ENCODE assay signal across 9 cellular contexts in genomic region chr20:58179432-58180099, GRCh38. TPM values are rescaled to one million over a fixed set of nuclear protein-coding genes. Genes with fewer than 3 reads are reported as not detected.
DNase-seq lines count a peak whose midpoint lies in the region; ATAC-seq and TF ChIP-seq lines count a peak whose summit lies in the region.
"Had no signal": no experiment of that assay in that cellular context is flagged by ENCODE, and none has a peak within 500 bp of the region (broad histone marks: within the 10 kb centered on the region; RNA-seq: fewer than 3 reads in every experiment).

No MANE protein-coding gene starts in this region.

- H3K4me3 Mint-ChIP-seq in Caco-2 (ENCODE audit: unreplicated experiment), result peak overlapping the region; percentile 55
- H3K4me3 Mint-ChIP-seq in activated T-helper 1 cell treated with anti-CD3 and anti-CD28 coated beads, Interleukin-12 subunit alpha, Interleukin-12 subunit beta, Interleukin-2, Interleukin-4 antibody, amounts not matched to agents 30 ng/mL and 10 ng/mL and 1 ng/mL, durations not matched to agents 14 hours and 24 hours and 36 hours, result peak overlapping the region; percentile 51

- DNase-seq in Caco-2 (peak in 1 of 2 experiments; percentile 87), fibroblast of pulmonary artery (ENCODE audit: low read depth) (peak; percentile 20)
- DNase-seq in activated T-helper 1 cell treated with anti-CD3 and anti-CD28 coated beads, Interleukin-12 subunit alpha, Interleukin-12 subunit beta, Interleukin-2, Interleukin-4 antibody, amounts not matched to agents 30 ng/mL and 10 ng/mL and 1 ng/mL, durations not matched to agents 14 hours and 24 hours and 36 hours (ENCODE audit: low spot score), result peak; percentile 57
- DNase-seq in stimulated activated naive CD8-positive, alpha-beta T cell treated with anti-CD3 and anti-CD28 coated beads, Interleukin-15, Interleukin-2, amounts not matched to agents 100 U/mL and 50 U/mL, for 24 hours, result peak; percentile 81

- H3K27ac ChIP-seq in neural cell (ENCODE audit: low read length), result no peak overlapping the region

- H3F3A ChIP-seq in neural cell (ENCODE audit: insufficient read depth, low read length, poor library complexity, severe bottlenecking), result no peaks in the 10 kb centered on the region

- no peaks in the 10 kb centered on the region for H3K4me1 Mint-ChIP-seq in Caco-2 (ENCODE audit: low read depth, unreplicated experiment)
- peaks cover 5% of the 10 kb centered on the region for H3K4me1 Mint-ChIP-seq in activated T-helper 1 cell treated with anti-CD3 and anti-CD28 coated beads, Interleukin-12 subunit alpha, Interleukin-12 subunit beta, Interleukin-2, Interleukin-4 antibody, amounts not matched to agents 30 ng/mL and 10 ng/mL and 1 ng/mL, durations not matched to agents 14 hours and 24 hours and 36 hours (ENCODE audit: low read depth)

- CTCF ChIA-PET in Caco-2 (lab: Charles Lee), result interaction anchor here (0.6 to 1.6 kb wide), 13 partner anchors 11 to 1257 kb away, joined by 3 to 11 read pairs (median 3); no protein-coding TSS in a partner anchor

- TF ChIP-seq RAD21 in neural cell (conservative IDR thresholded peaks at IDR 0.05), result peak; percentile 97

- no peak overlapping the region for H3K4me2 ChIP-seq in neural cell (ENCODE audit: low read length)

- POLR2A ChIA-PET in Caco-2 (lab: Charles Lee), result interaction anchor here (0.9 kb wide), 1 partner anchor 16 kb away, joined by 3 read pairs; no protein-coding TSS in a partner anchor

- H3K9me2 ChIP-seq in neural cell (ENCODE audit: insufficient read depth, low read length), result no peaks in the 10 kb centered on the region

- H3K36me3 ChIP-seq in Caco-2 (ENCODE audit: control insufficient read depth, insufficient read depth, low read length) (no peaks in the 10 kb centered on the region), neural cell (ENCODE audit: insufficient read depth, low read length) (no peaks in the 10 kb centered on the region)

- intact Hi-C loops in Caco-2 (cut with micrococcal nuclease; ENCODE audit: unreplicated experiment), result loop anchor here (1.0 kb wide), 3 partner anchors 486 to 557 kb away; no protein-coding TSS in a partner anchor
- intact Hi-C loops in activated T-helper 1 cell treated with anti-CD3 and anti-CD28 coated beads, Interleukin-12 subunit alpha, Interleukin-12 subunit beta, Interleukin-2, Interleukin-4 antibody, amounts not matched to agents 30 ng/mL and 10 ng/mL and 1 ng/mL, durations not matched to agents 14 hours and 24 hours and 36 hours (cut with micrococcal nuclease), result loop anchor here (1.0 kb wide), 2 partner anchors 525 to 582 kb away; no protein-coding TSS in a partner anchor

- H3K27me3 ChIP-seq in Caco-2 (replicated peaks; ENCODE audit: control insufficient read depth, insufficient read depth, low read length), result peaks cover 7% of the 10 kb centered on the region
- H3K27me3 ChIP-seq in neural cell (ENCODE audit: insufficient read depth, low read depth, low read length), result peaks cover 10% of the 10 kb centered on the region

- peaks cover 11% of the 10 kb centered on the region for H3K27me3 Mint-ChIP-seq in Caco-2 (ENCODE audit: insufficient read depth, unreplicated experiment)
- H3K27me3 Mint-ChIP-seq in activated T-helper 1 cell treated with anti-CD3 and anti-CD28 coated beads, Interleukin-12 subunit alpha, Interleukin-12 subunit beta, Interleukin-2, Interleukin-4 antibody, amounts not matched to agents 30 ng/mL and 10 ng/mL and 1 ng/mL, durations not matched to agents 14 hours and 24 hours and 36 hours (ENCODE audit: insufficient read depth), result peaks cover 6% of the 10 kb centered on the region

- ATAC-seq in HG02678 (IDR thresholded peaks at IDR 0.05; ENCODE audit: unreplicated experiment) (peak; percentile 47), GM19324 (IDR thresholded peaks at IDR 0.05; ENCODE audit: low FRiP score, unreplicated experiment) (no peak)
- peak; percentile 48 for ATAC-seq in stimulated activated naive CD8-positive, alpha-beta T cell treated with anti-CD3 and anti-CD28 coated beads, Interleukin-15, Interleukin-2, amounts not matched to agents 100 U/mL and 50 U/mL, for 24 hours

- H3K9ac ChIP-seq in neural cell (ENCODE audit: low read length), result peak overlapping the region; percentile 29

- no peaks in the 10 kb centered on the region for H4K20me1 ChIP-seq in neural cell (ENCODE audit: insufficient read depth)

- H3K79me2 ChIP-seq in neural cell (replicated peaks; ENCODE audit: insufficient read depth, low read length), result no peaks in the 10 kb centered on the region

- H3K36me3 Mint-ChIP-seq in Caco-2 (ENCODE audit: insufficient read depth, unreplicated experiment), result no peaks in the 10 kb centered on the region
- no peaks in the 10 kb centered on the region for H3K36me3 Mint-ChIP-seq in activated T-helper 1 cell treated with anti-CD3 and anti-CD28 coated beads, Interleukin-12 subunit alpha, Interleukin-12 subunit beta, Interleukin-2, Interleukin-4 antibody, amounts not matched to agents 30 ng/mL and 10 ng/mL and 1 ng/mL, durations not matched to agents 14 hours and 24 hours and 36 hours (ENCODE audit: low read depth)

- peaks cover 9% of the 10 kb centered on the region for H3K9me3 ChIP-seq in Caco-2
- no peaks in the 10 kb centered on the region for H3K9me3 ChIP-seq in neural cell (ENCODE audit: low read length)

- no peak overlapping the region for H3K27ac Mint-ChIP-seq in Caco-2 (ENCODE audit: unreplicated experiment)
- no peak overlapping the region for H3K27ac Mint-ChIP-seq in activated T-helper 1 cell treated with anti-CD3 and anti-CD28 coated beads, Interleukin-12 subunit alpha, Interleukin-12 subunit beta, Interleukin-2, Interleukin-4 antibody, amounts not matched to agents 30 ng/mL and 10 ng/mL and 1 ng/mL, durations not matched to agents 14 hours and 24 hours and 36 hours

- peak; percentile 97 to 100 for TF ChIP-seq CTCF in Caco-2 (IDR thresholded peaks at IDR 0.05; ENCODE audit: insufficient read depth in 1 of 2, low read depth in 1 of 2, low read length in 1 of 2, severe bottlenecking in 1 of 2, unreplicated experiment in 1 of 2)
- peak; percentile 53 for TF ChIP-seq CTCF in fibroblast of pulmonary artery (IDR thresholded peaks at IDR 0.05; ENCODE audit: low read length, missing control alignments)
- TF ChIP-seq CTCF in neural cell (IDR thresholded peaks at IDR 0.05; ENCODE audit: poor library complexity, severe bottlenecking), result peak; percentile 97

- peaks cover 7% of the 10 kb centered on the region for H3K9me3 Mint-ChIP-seq in Caco-2 (ENCODE audit: unreplicated experiment)
- no peaks in the 10 kb centered on the region for H3K9me3 Mint-ChIP-seq in activated T-helper 1 cell treated with anti-CD3 and anti-CD28 coated beads, Interleukin-12 subunit alpha, Interleukin-12 subunit beta, Interleukin-2, Interleukin-4 antibody, amounts not matched to agents 30 ng/mL and 10 ng/mL and 1 ng/mL, durations not matched to agents 14 hours and 24 hours and 36 hours

- H3K4me3 ChIP-seq in Caco-2 (ENCODE audit: low read depth, low read length), result no peak overlapping the region
- H3K4me3 ChIP-seq in fibroblast of pulmonary artery (replicated peaks; ENCODE audit: low read depth, low read length), result no peak overlapping the region
- H3K4me3 ChIP-seq in neural cell (ENCODE audit: low read length), result peak overlapping the region; percentile 56

- TF ChIP-seq EP300 in neural cell (conservative IDR thresholded peaks at IDR 0.05; ENCODE audit: poor library complexity, severe bottlenecking), result no peak

- BruUV-seq in Caco-2 (replicated peaks; lab: Mats Ljungman, UMichigan), result no TSS peak

- H2AFZ ChIP-seq in neural cell (ENCODE audit: low read depth, low read length), result no peak overlapping the region

- peaks cover 9% of the 10 kb centered on the region for H3K4me1 ChIP-seq in Caco-2

TF ChIP-seq in PFSK-1, 5 proteins besides CTCF, POLR2A, EP300 and RAD21:
- TF ChIP-seq FOXP2 (optimal IDR thresholded peaks at IDR 0.05; ENCODE audit: borderline replicate concordance, extremely low read depth, extremely low read length, insufficient read depth) (peak; percentile 61), TAF1 (IDR thresholded peaks at IDR 0.05; ENCODE audit: borderline replicate concordance, insufficient read depth, low read length) (no peak)

TF ChIP-seq in neural cell, 6 proteins besides CTCF, POLR2A, EP300 and RAD21:
- TF ChIP-seq TAF1 (IDR thresholded peaks at IDR 0.05; ENCODE audit: low read depth), result no peak
- TF ChIP-seq EZH2 (IDR thresholded peaks at IDR 0.05; ENCODE audit: borderline replicate concordance, insufficient read depth, low read length, poor library complexity, severe bottlenecking), result no peak
- TF ChIP-seq MXI1 (conservative IDR thresholded peaks at IDR 0.05; ENCODE audit: poor library complexity, severe bottlenecking), result peak; percentile 43
- peak; percentile 98 for TF ChIP-seq SMC3 (conservative IDR thresholded peaks at IDR 0.05; ENCODE audit: poor library complexity)
- TF ChIP-seq POLR2AphosphoS5 (IDR thresholded peaks at IDR 0.05), result no peak
- no peak for TF ChIP-seq REST (IDR thresholded peaks at IDR 0.05; ENCODE audit: borderline replicate concordance)
TF ChIP-seq in neural cell: peak in this region for 2.

RNA-seq across cellular contexts. Expression of gene ANKRD60, which starts 48.9 kb away (rescaled TPM):
- not detected in 2 replicates for total RNA-seq in Caco-2 (2022)
- polyA plus RNA-seq in PFSK-1 (2012; ENCODE audit: insufficient read length, low read depth), result not detected
- not detected in 2 replicates for total RNA-seq in activated T-helper 1 cell treated with anti-CD3 and anti-CD28 coated beads, Interleukin-12 subunit alpha, Interleukin-12 subunit beta, Interleukin-2, Interleukin-4 antibody, amounts not matched to agents 30 ng/mL and 10 ng/mL and 1 ng/mL, durations not matched to agents 14 hours and 24 hours and 36 hours
- polyA plus RNA-seq in neural cell, result not detected in 2 replicates
- polyA minus RNA-seq in neural cell, result not detected in 2 replicates
- total RNA-seq: dermis microvascular lymphatic vessel endothelial cell had no signal
